23 cellular contexts compared by ENCODE assay signal in the genomic region with DNA sequence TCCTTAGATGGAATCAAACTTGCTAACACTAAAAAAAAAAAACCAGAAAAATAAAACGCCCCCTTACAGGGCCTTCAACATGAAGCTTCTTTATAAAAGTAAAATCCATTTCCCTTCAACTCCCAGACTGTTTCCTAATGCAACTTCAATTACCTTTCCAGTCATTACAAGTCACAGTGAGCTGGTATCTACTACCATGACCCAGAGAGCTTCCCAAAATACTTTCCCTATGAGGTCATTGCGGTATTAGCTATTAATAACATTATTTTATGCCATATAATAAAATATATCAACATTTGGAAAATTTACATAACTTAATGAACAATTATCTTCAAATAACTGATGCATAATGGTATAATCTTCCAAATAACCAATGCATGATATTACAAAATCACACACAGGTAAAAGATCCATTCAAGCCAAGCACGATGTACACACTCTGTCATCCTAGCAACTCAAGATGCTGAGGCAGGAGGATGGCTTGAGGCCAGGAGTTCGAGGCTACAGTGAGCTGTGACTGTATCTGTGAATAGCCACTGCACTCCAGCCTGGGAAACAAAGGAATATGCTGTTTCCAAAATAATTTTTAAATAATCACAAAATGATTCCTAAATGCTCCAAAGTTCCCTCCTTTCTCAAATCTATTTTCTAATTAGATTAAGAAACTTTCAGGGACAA. TPM values are rescaled to one million over a fixed set of nuclear protein-coding genes. Genes with fewer than 3 reads are reported as not detected.
DNase-seq lines count a peak whose midpoint lies in the region; ATAC-seq, FAIRE-seq and TF ChIP-seq lines count a peak whose summit lies in the region.
"Had no signal": no experiment of that assay in that cellular context is flagged by ENCODE, and none has a peak within 500 bp of the region (broad histone marks: within the 10 kb centered on the region; RNA-seq: fewer than 3 reads in every experiment).

No MANE protein-coding gene starts in this region.

- TF ChIP-seq CTCF in bronchial epithelial cell (IDR thresholded peaks at IDR 0.05; ENCODE audit: insufficient read depth, low read length, severe bottlenecking): no peak

- no peak overlapping the region for H3K4me3 ChIP-seq in bronchial epithelial cell (ENCODE audit: low read depth, low read length)
- H3K4me3 ChIP-seq: coronary artery, HAP-1, tibial artery had no signal

- no peak for FAIRE-seq in bronchial epithelial cell (lab: Jason Lieb, UNC)

- DNase-seq in left cardiac atrium (peak; percentile 34), Right ventricle myocardium superior (no peak), bronchial epithelial cell (ENCODE audit: low read depth) (peak; percentile 35), kidney tubule cell (ENCODE audit: low spot score) (peak; percentile 55), NCI-H187 (lab: John Stamatoyannopoulos, UW) (no peak), GF-D8 (lab: John Stamatoyannopoulos, UW) (no peak), NOMO-1 treated with dmso at 0.1 percent for 144 hours (lab: John Stamatoyannopoulos, UW; ENCODE audit: unreplicated experiment) (no peak)
- no peak for DNase-seq in stimulated activated CD4-positive, alpha-beta T cell treated with anti-CD3 and anti-CD28 coated beads, Interleukin-4, amount 100 ng/mL, for 1 hour
- DNase-seq: ACHN; activated CD4-positive, alpha-beta memory T cell treated with anti-CD3 and anti-CD28 coated beads, Interleukin-2, amount 10 ng/mL, durations not matched to agents 7 days and 5 days; activated T-cell treated with anti-CD3 and anti-CD28 coated beads, Interleukin-2, amount 50 U/mL, for 48 hours; DMS53; midbrain; NCI-H2081; NCI-H510A treated with DMSO at 0.1 percent for 48 hours; SHP77; stimulated activated CD4-positive, alpha-beta T cell treated with anti-CD3 and anti-CD28 coated beads, Interleukin-15, amount 100 ng/mL, for 24 hours; stimulated activated naive B cell treated with anti-CD40 and anti-IgM and Interleukin-4, amounts not matched to agents 10 μg/mL and 1 μg/mL and 100 μg/mL, for 72 hours; T-helper 2 cell; tibial artery had no signal

- H3K27me3 ChIP-seq in bronchial epithelial cell (ENCODE audit: control insufficient read depth, insufficient read depth, low read length): no peaks in the 10 kb centered on the region
- H3K27me3 ChIP-seq: tibial artery had no signal

- intact Hi-C loops in left cardiac atrium (cut with DNase I) (no loop called here), Right ventricle myocardium superior (cut with DNase I) (no loop called here)

- ATAC-seq in left cardiac atrium (no peak), Right ventricle myocardium superior (ENCODE audit: poor library complexity) (no peak)
- ATAC-seq: stimulated activated naive B cell treated with anti-CD40 and anti-IgM and Interleukin-4, amounts not matched to agents 10 μg/mL and 1 μg/mL and 100 μg/mL, for 72 hours; WTC11 had no signal

- peaks cover 5% of the 10 kb centered on the region for H3K36me3 ChIP-seq in bronchial epithelial cell (ENCODE audit: control insufficient read depth, insufficient read depth, low read length)

RNA-seq across cellular contexts. Expression of a gene that starts 24.1 kb away (rescaled TPM):
- total RNA-seq in left cardiac atrium: 10 to 100 TPM; 38.2 to 48.2 TPM
- 24.7 TPM for total RNA-seq in Right ventricle myocardium superior
- total RNA-seq in bronchial epithelial cell: 20.5 and 28.2 TPM in 2 replicates

Comparison
In these comparisons a context has a peak if more than half of its experiments do, and no peak if none do; other contexts are left out.
1. DNase-seq: peak in left cardiac atrium (single experiment), bronchial epithelial cell (single experiment) and kidney tubule cell (single experiment); none in Right ventricle myocardium superior (single experiment), NCI-H187 (0 of 2), GF-D8 (single experiment), NOMO-1 treated with dmso at 0.1 percent for 144 hours (single experiment) and stimulated activated CD4-positive, alpha-beta T cell treated with anti-CD3 and anti-CD28 coated beads, Interleukin-4, amount 100 ng/mL, for 1 hour (single experiment).